ENCODE assay signal across 8 cellular contexts in genomic region chr10:37976880-37977203, GRCh38.
DNase-seq lines count a peak whose midpoint lies in the region; ATAC-seq and TF ChIP-seq lines count a peak whose summit lies in the region.

No MANE protein-coding gene starts in this region.

- H3K36me3 ChIP-seq in WERI-Rb-1 (no peaks in the 10 kb centered on the region), iPS-15b (ENCODE audit: control insufficient read depth, insufficient read depth, low read length) (no peaks in the 10 kb centered on the region), stomach smooth muscle (ENCODE audit: control insufficient read depth in 2 of 2, insufficient read depth in 2 of 2, low read length in 2 of 2) (no peaks in the 10 kb centered on the region)

- peaks cover 4% of the 10 kb centered on the region for H3K4me1 ChIP-seq in iPS-15b (ENCODE audit: control insufficient read depth, insufficient read depth, low read length)
- peaks cover 4% of the 10 kb centered on the region for H3K4me1 ChIP-seq in stomach smooth muscle (ENCODE audit: control insufficient read depth, insufficient read depth, low read length)

- no peaks in the 10 kb centered on the region for H3K27me3 ChIP-seq in WERI-Rb-1 (ENCODE audit: insufficient read depth, low read depth, severe bottlenecking)
- H3K27me3 ChIP-seq in iPS-15b (ENCODE audit: control insufficient read depth, insufficient read depth, low read length): peaks cover 4% of the 10 kb centered on the region
- no peaks in the 10 kb centered on the region for H3K27me3 ChIP-seq in stomach smooth muscle (ENCODE audit: control insufficient read depth in 1 of 2, insufficient read depth in 2 of 2, low read length in 2 of 2)

- H3K9me3 ChIP-seq in WERI-Rb-1 (ENCODE audit: severe bottlenecking) (no peaks in the 10 kb centered on the region), iPS-15b (ENCODE audit: control insufficient read depth, insufficient read depth, low read length) (no peaks in the 10 kb centered on the region), stomach smooth muscle (ENCODE audit: control insufficient read depth in 2 of 2, low read length in 2 of 2) (no peaks in the 10 kb centered on the region)

- no peak for ATAC-seq in HG03280 (IDR thresholded peaks at IDR 0.05; ENCODE audit: unreplicated experiment)

- TF ChIP-seq CTCF in WERI-Rb-1 (IDR thresholded peaks at IDR 0.05; ENCODE audit: low read depth, low read length): no peak

- H3K9ac ChIP-seq in iPS-15b (ENCODE audit: low read depth, low read length) (no peak overlapping the region), stomach smooth muscle (ENCODE audit: low read length in 2 of 2) (peak overlapping the region; percentile 73 to 80)

- no peak overlapping the region for H3K27ac ChIP-seq in WERI-Rb-1
- peak overlapping the region; percentile 95 for H3K27ac ChIP-seq in stomach smooth muscle (ENCODE audit: low read length)

- DNase-seq in NOMO-1 treated with DMSO at 0.1 percent for 48 hours (lab: John Stamatoyannopoulos, UW; ENCODE audit: unreplicated experiment) (peak; percentile 43), NOMO-1 treated with dmso at 0.1 percent for 144 hours (lab: John Stamatoyannopoulos, UW; ENCODE audit: unreplicated experiment) (no peak), WERI-Rb-1 (no peak), C1 segment of cervical spinal cord (lab: John Stamatoyannopoulos, UW) (no peak), GDM1 (lab: John Stamatoyannopoulos, UW) (no peak)

- H3K4me3 ChIP-seq in WERI-Rb-1 (ENCODE audit: low read depth, low read length) (peak overlapping the region; percentile 9), iPS-15b (ENCODE audit: low read depth, low read length) (peak overlapping the region; percentile 32), stomach smooth muscle (ENCODE audit: low read length in 2 of 2) (peak overlapping the region; percentile 87)

Comparison
In these comparisons a context has a peak if more than half of its experiments do, and no peak if none do; other contexts are left out.
1. H3K4me3 ChIP-seq: peak in every context shown above with its lines; median percentile 87 in stomach smooth muscle; 32 in iPS-15b; 9 in WERI-Rb-1.